ENCODE assay signal across 9 cellular contexts in genomic region chr1:231162970-231163830, GRCh38. TPM values are rescaled to one million over a fixed set of nuclear protein-coding genes. Genes with fewer than 3 reads are reported as not detected.
DNase-seq lines count a peak whose midpoint lies in the region; ATAC-seq and TF ChIP-seq lines count a peak whose summit lies in the region.
"Had no signal": no experiment of that assay in that cellular context is flagged by ENCODE, and none has a peak within 500 bp of the region (broad histone marks: within the 10 kb centered on the region; RNA-seq: fewer than 3 reads in every experiment).

No MANE protein-coding gene starts in this region.

- H3K27ac Mint-ChIP-seq in CD8-positive, alpha-beta memory T cell: no peak overlapping the region

- H3K9me3 ChIP-seq in HUES48 (ENCODE audit: control insufficient read depth, insufficient read depth, low read length) (no peaks in the 10 kb centered on the region; the same call in 1 of the 2 replicates), neuronal stem cell (replicated peaks in 1 of 2; ENCODE audit: control insufficient read depth in 2 of 2, insufficient read depth in 1 of 2, low read depth in 1 of 2, low read length in 2 of 2) (peaks cover 0 to 5% of the 10 kb centered on the region in 2 donors)
- no peaks in the 10 kb centered on the region for H3K9me3 ChIP-seq in CD8-positive, alpha-beta memory T cell (ENCODE audit: low read length)

- no peak overlapping the region for H2BK15ac ChIP-seq in neuronal stem cell (ENCODE audit: low read length)

- no peak for TF ChIP-seq CTCF in coronary artery (IDR thresholded peaks at IDR 0.05)

- H3K36me3 ChIP-seq in HUES48 (ENCODE audit: control insufficient read depth, insufficient read depth, low read length): no peaks in the 10 kb centered on the region
- H3K36me3 ChIP-seq in neuronal stem cell (replicated peaks in 1 of 2; ENCODE audit: control insufficient read depth in 2 of 2, insufficient read depth in 2 of 2, low read length in 2 of 2): no peaks in the 10 kb centered on the region
- no peaks in the 10 kb centered on the region for H3K36me3 ChIP-seq in CD8-positive, alpha-beta memory T cell (ENCODE audit: insufficient read depth, low read length)

- peak overlapping the region; percentile 71 for H3K18ac ChIP-seq in neuronal stem cell (ENCODE audit: low read length)

- peak overlapping the region; percentile 98 for H3K4me2 ChIP-seq in neuronal stem cell (ENCODE audit: insufficient read depth, low read length, poor library complexity, severe bottlenecking)

- no peak overlapping the region for H4K91ac ChIP-seq in neuronal stem cell (ENCODE audit: low read depth, low read length, poor library complexity)

- no peaks in the 10 kb centered on the region for H3K36me3 Mint-ChIP-seq in CD8-positive, alpha-beta memory T cell

- peak; percentile 81 for DNase-seq in D341Med (ENCODE audit: low spot score)
- DNase-seq in coronary artery (ENCODE audit: low spot score): no peak
- no peak for DNase-seq in neuronal stem cell (ENCODE audit: low spot score)
- no peak for DNase-seq in CD8-positive, alpha-beta memory T cell
- no peak for DNase-seq in GDM1 (lab: John Stamatoyannopoulos, UW)
- DNase-seq in NCI-H510A treated with DMSO at 0.1 percent for 48 hours (lab: John Stamatoyannopoulos, UW): no peak
- DNase-seq: cerebellar nuclear complex had no signal

- CTCF ChIA-PET in CD8-positive, alpha-beta memory T cell (lab: Charles Lee): no interaction called here

- H3K4ac ChIP-seq in neuronal stem cell (ENCODE audit: low read length): no peak overlapping the region

- no peak overlapping the region for H3K4me3 Mint-ChIP-seq in CD8-positive, alpha-beta memory T cell

- peak overlapping the region; percentile 47 for H3K14ac ChIP-seq in neuronal stem cell (ENCODE audit: low read length)

- no peak overlapping the region for H3K27ac ChIP-seq in HUES48 (ENCODE audit: low read depth, low read length)
- no peak overlapping the region for H3K27ac ChIP-seq in coronary artery
- H3K27ac ChIP-seq in neuronal stem cell (replicated peaks; ENCODE audit: low read length): no peak overlapping the region
- no peak overlapping the region for H3K27ac ChIP-seq in CD8-positive, alpha-beta memory T cell (ENCODE audit: low read depth, low read length)

- no peaks in the 10 kb centered on the region for H3K9me3 Mint-ChIP-seq in CD8-positive, alpha-beta memory T cell

- H3K4me1 ChIP-seq in HUES48 (ENCODE audit: control insufficient read depth, insufficient read depth, low read length): no peaks in the 10 kb centered on the region; the same call in 1 of the 2 replicates
- H3K4me1 ChIP-seq in neuronal stem cell (ENCODE audit: control insufficient read depth in 2 of 2, insufficient read depth in 1 of 2, low read depth in 1 of 2, low read length in 2 of 2): peaks cover 4 to 13% of the 10 kb centered on the region in 2 donors
- H3K4me1 ChIP-seq in CD8-positive, alpha-beta memory T cell (ENCODE audit: insufficient read depth, low read length): no peaks in the 10 kb centered on the region

- peaks cover 40 to 70% of the 10 kb centered on the region in 2 donors for H3K27me3 Mint-ChIP-seq in CD8-positive, alpha-beta memory T cell

- no peak overlapping the region for H2BK120ac ChIP-seq in neuronal stem cell (ENCODE audit: low read depth, low read length)

- H2AFZ ChIP-seq in neuronal stem cell (ENCODE audit: low read length): peak overlapping the region; percentile 89

- peaks cover 6% of the 10 kb centered on the region for H3K79me1 ChIP-seq in neuronal stem cell (ENCODE audit: low read depth, low read length)

- H3K27me3 ChIP-seq in HUES48 (ENCODE audit: control insufficient read depth, insufficient read depth, low read length) (peaks cover 84% of the 10 kb centered on the region), neuronal stem cell (ENCODE audit: control insufficient read depth in 3 of 3, insufficient read depth in 3 of 3, low read depth in 1 of 3, low read length in 3 of 3) (peaks cover 24 to 77% (median 57%) of the 10 kb centered on the region in 3 experiments)
- H3K27me3 ChIP-seq in CD8-positive, alpha-beta memory T cell (ENCODE audit: insufficient read depth, low read length, poor library complexity, severe bottlenecking): peaks cover 16% of the 10 kb centered on the region

- WGBS in neuronal stem cell (ENCODE audit: extremely low coverage in 2 of 2, insufficient read length in 2 of 2, insufficient replicate concordance in 1 of 2), 2 donors: no CpG with 5 or more reads among the region's 98 CpGs

- POLR2A ChIA-PET in CD8-positive, alpha-beta memory T cell (lab: Charles Lee): no interaction called here

- H2BK5ac ChIP-seq in neuronal stem cell (ENCODE audit: low read length): peak overlapping the region; percentile 82

- ATAC-seq in GM18511 (IDR thresholded peaks at IDR 0.05; ENCODE audit: unreplicated experiment): no peak

- H3K4me3 ChIP-seq in HUES48 (ENCODE audit: low read depth, low read length) (peak overlapping the region; percentile 62), coronary artery (peak overlapping the region; percentile 68), neuronal stem cell (ENCODE audit: low read length in 2 of 2) (peak overlapping the region; percentile 7 to 41)
- no peak overlapping the region for H3K4me3 ChIP-seq in CD8-positive, alpha-beta memory T cell (ENCODE audit: low read length)

- no peak overlapping the region for H4K8ac ChIP-seq in neuronal stem cell (ENCODE audit: low read depth, low read length)

- H3K23ac ChIP-seq in neuronal stem cell (ENCODE audit: low read depth, low read length, poor library complexity): peak overlapping the region; percentile 60

- no peak overlapping the region for H2BK12ac ChIP-seq in neuronal stem cell (ENCODE audit: low read length)

- peaks cover 0 to 20% (median 0%) of the 10 kb centered on the region in 3 donors for H3K4me1 Mint-ChIP-seq in CD8-positive, alpha-beta memory T cell

- H3K9ac ChIP-seq in HUES48 (ENCODE audit: low read depth, low read length) (no peak overlapping the region), neuronal stem cell (ENCODE audit: low read depth, low read length, poor library complexity) (no peak overlapping the region)

- no peak overlapping the region for H2AK5ac ChIP-seq in neuronal stem cell (ENCODE audit: low read depth, low read length)

RNA-seq across cellular contexts. Expression of gene TRIM67, which starts 1.3 kb away (rescaled TPM):
- polyA plus RNA-seq in neuronal stem cell (2013, experiment 1 of 2): not detected
- polyA plus RNA-seq in neuronal stem cell (2013, experiment 2 of 2): not detected
- total RNA-seq in CD8-positive, alpha-beta memory T cell: not detected
- not detected for polyA plus RNA-seq in CD8-positive, alpha-beta memory T cell
